Comparison of ENCODE assay signal across 28 cellular contexts in genomic region chr4:90825849-90826248, GRCh38.
"Had no signal": no experiment of that assay in that cellular context is flagged by ENCODE, and none has a peak within 500 bp of the region (broad histone marks: within the 10 kb centered on the region; RNA-seq: fewer than 3 reads in every experiment).

No MANE protein-coding gene starts in this region.

- H3K4me3 Mint-ChIP-seq: naive thymus-derived CD4-positive, alpha-beta T cell; natural killer cell; nephron; neural crest cell; stimulated activated effector memory CD8-positive, alpha-beta T cell treated with anti-CD3 and anti-CD28 coated beads, Interleukin-12 subunit alpha, Interleukin-12 subunit beta, amount 100 ng/mL, for 72 hours; stimulated activated naive B cell treated with anti-CD40 and anti-IgM and Interleukin-4, amounts not matched to agents 10 μg/mL and 1 μg/mL and 100 μg/mL, for 72 hours; stimulated activated naive CD8-positive, alpha-beta T cell treated with anti-CD3 and anti-CD28 coated beads, Interleukin-15, Interleukin-2, amounts not matched to agents 100 ng/mL and 50 ng/mL, for 24 hours had no signal

- H3K36me3 Mint-ChIP-seq: naive thymus-derived CD4-positive, alpha-beta T cell; natural killer cell; stimulated activated effector memory CD8-positive, alpha-beta T cell treated with anti-CD3 and anti-CD28 coated beads, Interleukin-12 subunit alpha, Interleukin-12 subunit beta, amount 100 ng/mL, for 72 hours; stimulated activated naive B cell treated with anti-CD40 and anti-IgM and Interleukin-4, amounts not matched to agents 10 μg/mL and 1 μg/mL and 100 μg/mL, for 72 hours had no signal

- DNase-seq: naive thymus-derived CD4-positive, alpha-beta T cell; natural killer cell; occipital lobe; pancreas; retina; right cardiac atrium; right lobe of liver; sigmoid colon; small intestine; stimulated activated CD4-positive, alpha-beta T cell treated with anti-CD3 and anti-CD28 coated beads, Interleukin-15, amount 100 ng/mL, for 24 hours; stimulated activated CD4-positive, alpha-beta T cell treated with anti-CD3 and anti-CD28 coated beads, Interleukin-2, amount 100 ng/mL, for 24 hours; stimulated activated CD4-positive, alpha-beta T cell treated with anti-CD3 and anti-CD28 coated beads, Interleukin-2, amount 100 ng/mL, for 48 hours; stimulated activated CD4-positive, alpha-beta T cell treated with anti-CD3 and anti-CD28 coated beads, Interleukin-4, amount 100 ng/mL, for 24 hours; stimulated activated naive B cell treated with anti-CD40 and anti-IgM and Interleukin-4, amounts not matched to agents 10 μg/mL and 1 μg/mL and 100 μg/mL, for 72 hours; stimulated activated naive CD4-positive, alpha-beta T cell treated with Interleukin-2 at 50 U/mL for 16 hours; stomach; thyroid gland; trophoblast cell; upper lobe of left lung had no signal

- H3K4me1 Mint-ChIP-seq: naive thymus-derived CD4-positive, alpha-beta T cell; natural killer cell; neural crest cell; stimulated activated effector memory CD8-positive, alpha-beta T cell treated with anti-CD3 and anti-CD28 coated beads, Interleukin-12 subunit alpha, Interleukin-12 subunit beta, amount 100 ng/mL, for 72 hours; stimulated activated naive B cell treated with anti-CD40 and anti-IgM and Interleukin-4, amounts not matched to agents 10 μg/mL and 1 μg/mL and 100 μg/mL, for 72 hours had no signal

- FAIRE-seq: pancreas, urothelium cell line had no signal

- H3K27me3 ChIP-seq: pancreas, right lobe of liver, sigmoid colon, stomach, thyroid gland, tibial nerve, upper lobe of left lung, vagina had no signal

- H3K27ac Mint-ChIP-seq: naive thymus-derived CD4-positive, alpha-beta T cell; natural killer cell; nephron; stimulated activated effector memory CD8-positive, alpha-beta T cell treated with anti-CD3 and anti-CD28 coated beads, Interleukin-12 subunit alpha, Interleukin-12 subunit beta, amount 100 ng/mL, for 72 hours; stimulated activated naive B cell treated with anti-CD40 and anti-IgM and Interleukin-4, amounts not matched to agents 10 μg/mL and 1 μg/mL and 100 μg/mL, for 72 hours; stimulated activated naive CD8-positive, alpha-beta T cell treated with anti-CD3 and anti-CD28 coated beads, Interleukin-15, Interleukin-2, amounts not matched to agents 100 ng/mL and 50 ng/mL, for 24 hours had no signal

- H3K36me3 ChIP-seq: pancreas, prostate gland, right lobe of liver, sigmoid colon, stomach, thoracic aorta, thyroid gland, tibial nerve, upper lobe of left lung, vagina had no signal

- H3K4me3 ChIP-seq: pancreas, prostate gland, right lobe of liver, sigmoid colon, stomach, thoracic aorta, thyroid gland, tibial nerve, upper lobe of left lung, vagina had no signal

- H3K4me1 ChIP-seq: pancreas, prostate gland, right lobe of liver, sigmoid colon, stomach, thyroid gland, tibial nerve, upper lobe of left lung, vagina had no signal

- H3K9me3 ChIP-seq: pancreas, prostate gland, right lobe of liver, sigmoid colon, stomach, thoracic aorta, thyroid gland, tibial nerve, upper lobe of left lung, vagina had no signal

- H3K9me3 Mint-ChIP-seq: nephron, neural crest cell had no signal

- ATAC-seq: naive thymus-derived CD4-positive, alpha-beta T cell; natural killer cell; pancreas; right cardiac atrium; right lobe of liver; stimulated activated effector memory CD8-positive, alpha-beta T cell treated with anti-CD3 and anti-CD28 coated beads, Interleukin-12 subunit alpha, Interleukin-12 subunit beta, amount 100 ng/mL, for 72 hours; stimulated activated naive B cell treated with anti-CD40 and anti-IgM and Interleukin-4, amounts not matched to agents 10 μg/mL and 1 μg/mL and 100 μg/mL, for 72 hours had no signal

- H3K27ac ChIP-seq: pancreas, prostate gland, right lobe of liver, sigmoid colon, stomach, thoracic aorta, thyroid gland, tibial nerve, upper lobe of left lung, vagina had no signal

- H3K27me3 Mint-ChIP-seq: naive thymus-derived CD4-positive, alpha-beta T cell; stimulated activated naive B cell treated with anti-CD40 and anti-IgM and Interleukin-4, amounts not matched to agents 10 μg/mL and 1 μg/mL and 100 μg/mL, for 72 hours; stimulated activated naive CD8-positive, alpha-beta T cell treated with anti-CD3 and anti-CD28 coated beads, Interleukin-15, Interleukin-2, amounts not matched to agents 100 ng/mL and 50 ng/mL, for 24 hours had no signal
